2 cellular contexts compared by ENCODE assay signal in genomic region chr12:117196334-117196733, GRCh38.
TF ChIP-seq lines count a peak whose summit lies in the region.

No MANE protein-coding gene starts in this region.

TF ChIP-seq in HEK293T, 16 proteins besides CTCF, POLR2A, EP300 and RAD21:
- TF ChIP-seq, protein P1, sequence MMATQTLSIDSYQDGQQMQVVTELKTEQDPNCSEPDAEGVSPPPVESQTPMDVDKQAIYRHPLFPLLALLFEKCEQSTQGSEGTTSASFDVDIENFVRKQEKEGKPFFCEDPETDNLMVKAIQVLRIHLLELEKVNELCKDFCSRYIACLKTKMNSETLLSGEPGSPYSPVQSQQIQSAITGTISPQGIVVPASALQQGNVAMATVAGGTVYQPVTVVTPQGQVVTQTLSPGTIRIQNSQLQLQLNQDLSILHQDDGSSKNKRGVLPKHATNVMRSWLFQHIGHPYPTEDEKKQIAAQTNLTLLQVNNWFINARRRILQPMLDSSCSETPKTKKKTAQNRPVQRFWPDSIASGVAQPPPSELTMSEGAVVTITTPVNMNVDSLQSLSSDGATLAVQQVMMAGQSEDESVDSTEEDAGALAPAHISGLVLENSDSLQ (IDR thresholded peaks at IDR 0.05), result peak; percentile 69

TF ChIP-seq in K562, 482 proteins besides CTCF, POLR2A, EP300 and RAD21:
- TF ChIP-seq, protein P1 (IDR thresholded peaks at IDR 0.05), result peak; percentile 79
- peak; percentile 56 for TF ChIP-seq MEIS2 (IDR thresholded peaks at IDR 0.05; ENCODE audit: partially characterized antibody)
TF ChIP-seq in K562: peak in this region for 2; not testable (repeated sequence) for 480.
